Comparison of ENCODE assay signal across 8 cellular contexts in the genomic region with DNA sequence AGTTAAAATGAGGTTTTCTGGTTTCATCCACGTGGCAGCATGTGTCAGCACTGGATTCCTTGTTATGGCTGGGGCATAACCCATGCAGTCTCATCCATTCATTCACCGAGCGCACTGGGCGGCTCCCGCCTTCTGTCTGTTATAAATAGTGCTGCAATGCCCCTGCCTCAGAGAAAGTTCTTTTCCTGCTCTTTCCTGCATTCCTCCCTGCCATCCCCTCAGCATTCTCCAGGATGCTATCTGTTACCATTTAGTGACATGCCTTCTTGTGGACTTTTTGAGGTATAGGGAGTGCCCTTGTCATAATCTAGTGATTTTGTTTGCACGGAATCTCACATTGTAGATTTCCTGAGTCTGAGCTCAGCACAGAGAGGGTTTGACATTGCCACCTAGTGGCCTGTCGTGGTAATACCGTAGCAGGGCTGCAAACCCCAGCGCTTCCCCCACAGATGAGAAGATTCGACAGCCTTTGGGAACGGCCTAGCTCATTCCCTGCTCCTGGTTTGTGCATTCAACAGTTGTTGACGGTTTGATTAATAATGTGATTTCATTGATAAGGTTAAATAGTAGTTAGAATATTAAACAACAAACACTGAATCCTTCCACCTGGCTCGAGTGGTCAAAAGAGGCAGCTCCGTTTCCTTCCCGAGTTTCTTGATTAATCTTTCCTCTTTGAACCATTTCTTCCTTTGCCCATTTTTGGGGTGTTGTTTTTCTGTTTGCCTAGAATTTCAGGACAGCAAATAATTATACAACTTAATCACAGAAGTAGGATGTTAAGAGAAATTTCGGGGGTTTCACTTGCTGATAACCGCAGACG. TPM values are rescaled to one million over a fixed set of nuclear protein-coding genes. Genes with fewer than 3 reads are reported as not detected.
DNase-seq lines count a peak whose midpoint lies in the region; ATAC-seq and TF ChIP-seq lines count a peak whose summit lies in the region.

No MANE protein-coding gene starts in this region.

- peak; percentile 70 for DNase-seq in NCI-H2171 treated with DMSO at 0.1 percent for 48 hours (lab: John Stamatoyannopoulos, UW)
- DNase-seq in NCI-H2171 (lab: John Stamatoyannopoulos, UW) = no peak
- DNase-seq in Kasumi-1 (lab: John Stamatoyannopoulos, UW) = peak; percentile 78 to 82
- DNase-seq in RPMI7951 (ENCODE audit: low read depth) = peak; percentile 81
- DNase-seq in activated T-helper 1 cell treated with anti-CD3 and anti-CD28 coated beads, Interleukin-12 subunit alpha, Interleukin-12 subunit beta, Interleukin-2, Interleukin-4 antibody, amounts not matched to agents 30 ng/mL and 10 ng/mL and 1 ng/mL, durations not matched to agents 14 hours and 24 hours and 36 hours (ENCODE audit: low spot score) = peak; percentile 47
- DNase-seq in fibroblast of the conjunctiva (ENCODE audit: low read depth) = peak; percentile 38
- peak; percentile 55 for DNase-seq in omental fat pad (ENCODE audit: low spot score)
- peak; percentile 85 for DNase-seq in testis

- TF ChIP-seq POLR2A in testis (IDR thresholded peaks at IDR 0.05) = no peak

- no peaks in the 10 kb centered on the region for H3K36me3 Mint-ChIP-seq in activated T-helper 1 cell treated with anti-CD3 and anti-CD28 coated beads, Interleukin-12 subunit alpha, Interleukin-12 subunit beta, Interleukin-2, Interleukin-4 antibody, amounts not matched to agents 30 ng/mL and 10 ng/mL and 1 ng/mL, durations not matched to agents 14 hours and 24 hours and 36 hours (ENCODE audit: low read depth)

- H3K27me3 Mint-ChIP-seq in activated T-helper 1 cell treated with anti-CD3 and anti-CD28 coated beads, Interleukin-12 subunit alpha, Interleukin-12 subunit beta, Interleukin-2, Interleukin-4 antibody, amounts not matched to agents 30 ng/mL and 10 ng/mL and 1 ng/mL, durations not matched to agents 14 hours and 24 hours and 36 hours (ENCODE audit: insufficient read depth) = peaks cover 37% of the 10 kb centered on the region

- no peaks in the 10 kb centered on the region for H3K4me1 ChIP-seq in testis

- intact Hi-C loops in activated T-helper 1 cell treated with anti-CD3 and anti-CD28 coated beads, Interleukin-12 subunit alpha, Interleukin-12 subunit beta, Interleukin-2, Interleukin-4 antibody, amounts not matched to agents 30 ng/mL and 10 ng/mL and 1 ng/mL, durations not matched to agents 14 hours and 24 hours and 36 hours (cut with micrococcal nuclease) = loop anchor here (1.0 to 5.0 kb wide), 5 partner anchors 238 to 834 kb away; partner anchors contain the start of gene PRDM15
- intact Hi-C loops in testis (cut with DNase I; ENCODE audit: low total_unique reads) = no loop called here

- TF ChIP-seq CTCF in omental fat pad (IDR thresholded peaks at IDR 0.05) (peak in 2 of 3 donors; percentile 66 to 96), testis (IDR thresholded peaks at IDR 0.05) (peak; percentile 89 to 94 (median 93))

- no peak overlapping the region for H3K4me3 Mint-ChIP-seq in activated T-helper 1 cell treated with anti-CD3 and anti-CD28 coated beads, Interleukin-12 subunit alpha, Interleukin-12 subunit beta, Interleukin-2, Interleukin-4 antibody, amounts not matched to agents 30 ng/mL and 10 ng/mL and 1 ng/mL, durations not matched to agents 14 hours and 24 hours and 36 hours

- H3K4me3 ChIP-seq in testis = no peak overlapping the region

- no peak for ATAC-seq in omental fat pad (ENCODE audit: low FRiP score)

- H3K9me3 Mint-ChIP-seq in activated T-helper 1 cell treated with anti-CD3 and anti-CD28 coated beads, Interleukin-12 subunit alpha, Interleukin-12 subunit beta, Interleukin-2, Interleukin-4 antibody, amounts not matched to agents 30 ng/mL and 10 ng/mL and 1 ng/mL, durations not matched to agents 14 hours and 24 hours and 36 hours = no peaks in the 10 kb centered on the region

- H3K36me3 ChIP-seq in testis (ENCODE audit: low read depth, missing control alignments) = no peaks in the 10 kb centered on the region

- WGBS in testis, 2 donors = 34 to 40% methylated on average over 18 of the region's 18 CpGs

- H3K9me3 ChIP-seq in testis = no peaks in the 10 kb centered on the region

- H3K27me3 ChIP-seq in testis = no peaks in the 10 kb centered on the region

- no peak overlapping the region for H3K27ac ChIP-seq in testis

- H3K4me1 Mint-ChIP-seq in activated T-helper 1 cell treated with anti-CD3 and anti-CD28 coated beads, Interleukin-12 subunit alpha, Interleukin-12 subunit beta, Interleukin-2, Interleukin-4 antibody, amounts not matched to agents 30 ng/mL and 10 ng/mL and 1 ng/mL, durations not matched to agents 14 hours and 24 hours and 36 hours (ENCODE audit: low read depth) = peaks cover 13% of the 10 kb centered on the region

- H3K27ac Mint-ChIP-seq in activated T-helper 1 cell treated with anti-CD3 and anti-CD28 coated beads, Interleukin-12 subunit alpha, Interleukin-12 subunit beta, Interleukin-2, Interleukin-4 antibody, amounts not matched to agents 30 ng/mL and 10 ng/mL and 1 ng/mL, durations not matched to agents 14 hours and 24 hours and 36 hours = no peak overlapping the region

RNA-seq across cellular contexts. Expression of gene UMODL1, which starts 46.3 kb away (rescaled TPM):
- total RNA-seq in RPMI7951 (2014; rRNA removed; shearing (Covaris generic)) = not detected in 2 replicates
- total RNA-seq in activated T-helper 1 cell treated with anti-CD3 and anti-CD28 coated beads, Interleukin-12 subunit alpha, Interleukin-12 subunit beta, Interleukin-2, Interleukin-4 antibody, amounts not matched to agents 30 ng/mL and 10 ng/mL and 1 ng/mL, durations not matched to agents 14 hours and 24 hours and 36 hours = not detected in 2 replicates
- not detected for total RNA-seq in omental fat pad
- total RNA-seq in testis = 1 to 10 TPM; 1.7 to 7.8 TPM
- 6.8 TPM for polyA plus RNA-seq in testis (ENCODE audit: insufficient read depth, low read depth, low replicate concordance)
